ENCODE assay signal across 1 cellular context in the genomic region with DNA sequence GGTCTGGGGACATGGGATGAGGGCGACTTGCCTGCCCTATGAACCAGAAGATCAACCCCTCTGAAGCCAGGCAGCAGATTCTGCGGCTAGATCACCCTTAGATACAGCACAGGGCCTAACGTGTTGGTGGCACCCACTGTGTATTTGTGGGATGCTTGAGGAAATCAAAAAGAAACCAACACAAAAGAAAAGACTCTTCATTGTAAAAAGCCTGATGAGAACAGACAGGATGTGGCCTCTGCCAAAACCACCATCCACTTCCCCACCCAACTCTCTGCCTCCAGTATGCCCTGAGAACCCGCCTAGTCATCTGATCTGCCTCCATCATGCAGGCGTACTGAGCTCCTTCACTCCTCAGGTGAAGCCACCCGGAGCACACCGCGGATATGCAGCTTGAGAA.
TF ChIP-seq lines count a peak whose summit lies in the region.

No MANE protein-coding gene starts in this region.

TF ChIP-seq in GM23338, 12 proteins besides CTCF, POLR2A, EP300 and RAD21 (continued from another document):
- TF ChIP-seq, protein P1, sequence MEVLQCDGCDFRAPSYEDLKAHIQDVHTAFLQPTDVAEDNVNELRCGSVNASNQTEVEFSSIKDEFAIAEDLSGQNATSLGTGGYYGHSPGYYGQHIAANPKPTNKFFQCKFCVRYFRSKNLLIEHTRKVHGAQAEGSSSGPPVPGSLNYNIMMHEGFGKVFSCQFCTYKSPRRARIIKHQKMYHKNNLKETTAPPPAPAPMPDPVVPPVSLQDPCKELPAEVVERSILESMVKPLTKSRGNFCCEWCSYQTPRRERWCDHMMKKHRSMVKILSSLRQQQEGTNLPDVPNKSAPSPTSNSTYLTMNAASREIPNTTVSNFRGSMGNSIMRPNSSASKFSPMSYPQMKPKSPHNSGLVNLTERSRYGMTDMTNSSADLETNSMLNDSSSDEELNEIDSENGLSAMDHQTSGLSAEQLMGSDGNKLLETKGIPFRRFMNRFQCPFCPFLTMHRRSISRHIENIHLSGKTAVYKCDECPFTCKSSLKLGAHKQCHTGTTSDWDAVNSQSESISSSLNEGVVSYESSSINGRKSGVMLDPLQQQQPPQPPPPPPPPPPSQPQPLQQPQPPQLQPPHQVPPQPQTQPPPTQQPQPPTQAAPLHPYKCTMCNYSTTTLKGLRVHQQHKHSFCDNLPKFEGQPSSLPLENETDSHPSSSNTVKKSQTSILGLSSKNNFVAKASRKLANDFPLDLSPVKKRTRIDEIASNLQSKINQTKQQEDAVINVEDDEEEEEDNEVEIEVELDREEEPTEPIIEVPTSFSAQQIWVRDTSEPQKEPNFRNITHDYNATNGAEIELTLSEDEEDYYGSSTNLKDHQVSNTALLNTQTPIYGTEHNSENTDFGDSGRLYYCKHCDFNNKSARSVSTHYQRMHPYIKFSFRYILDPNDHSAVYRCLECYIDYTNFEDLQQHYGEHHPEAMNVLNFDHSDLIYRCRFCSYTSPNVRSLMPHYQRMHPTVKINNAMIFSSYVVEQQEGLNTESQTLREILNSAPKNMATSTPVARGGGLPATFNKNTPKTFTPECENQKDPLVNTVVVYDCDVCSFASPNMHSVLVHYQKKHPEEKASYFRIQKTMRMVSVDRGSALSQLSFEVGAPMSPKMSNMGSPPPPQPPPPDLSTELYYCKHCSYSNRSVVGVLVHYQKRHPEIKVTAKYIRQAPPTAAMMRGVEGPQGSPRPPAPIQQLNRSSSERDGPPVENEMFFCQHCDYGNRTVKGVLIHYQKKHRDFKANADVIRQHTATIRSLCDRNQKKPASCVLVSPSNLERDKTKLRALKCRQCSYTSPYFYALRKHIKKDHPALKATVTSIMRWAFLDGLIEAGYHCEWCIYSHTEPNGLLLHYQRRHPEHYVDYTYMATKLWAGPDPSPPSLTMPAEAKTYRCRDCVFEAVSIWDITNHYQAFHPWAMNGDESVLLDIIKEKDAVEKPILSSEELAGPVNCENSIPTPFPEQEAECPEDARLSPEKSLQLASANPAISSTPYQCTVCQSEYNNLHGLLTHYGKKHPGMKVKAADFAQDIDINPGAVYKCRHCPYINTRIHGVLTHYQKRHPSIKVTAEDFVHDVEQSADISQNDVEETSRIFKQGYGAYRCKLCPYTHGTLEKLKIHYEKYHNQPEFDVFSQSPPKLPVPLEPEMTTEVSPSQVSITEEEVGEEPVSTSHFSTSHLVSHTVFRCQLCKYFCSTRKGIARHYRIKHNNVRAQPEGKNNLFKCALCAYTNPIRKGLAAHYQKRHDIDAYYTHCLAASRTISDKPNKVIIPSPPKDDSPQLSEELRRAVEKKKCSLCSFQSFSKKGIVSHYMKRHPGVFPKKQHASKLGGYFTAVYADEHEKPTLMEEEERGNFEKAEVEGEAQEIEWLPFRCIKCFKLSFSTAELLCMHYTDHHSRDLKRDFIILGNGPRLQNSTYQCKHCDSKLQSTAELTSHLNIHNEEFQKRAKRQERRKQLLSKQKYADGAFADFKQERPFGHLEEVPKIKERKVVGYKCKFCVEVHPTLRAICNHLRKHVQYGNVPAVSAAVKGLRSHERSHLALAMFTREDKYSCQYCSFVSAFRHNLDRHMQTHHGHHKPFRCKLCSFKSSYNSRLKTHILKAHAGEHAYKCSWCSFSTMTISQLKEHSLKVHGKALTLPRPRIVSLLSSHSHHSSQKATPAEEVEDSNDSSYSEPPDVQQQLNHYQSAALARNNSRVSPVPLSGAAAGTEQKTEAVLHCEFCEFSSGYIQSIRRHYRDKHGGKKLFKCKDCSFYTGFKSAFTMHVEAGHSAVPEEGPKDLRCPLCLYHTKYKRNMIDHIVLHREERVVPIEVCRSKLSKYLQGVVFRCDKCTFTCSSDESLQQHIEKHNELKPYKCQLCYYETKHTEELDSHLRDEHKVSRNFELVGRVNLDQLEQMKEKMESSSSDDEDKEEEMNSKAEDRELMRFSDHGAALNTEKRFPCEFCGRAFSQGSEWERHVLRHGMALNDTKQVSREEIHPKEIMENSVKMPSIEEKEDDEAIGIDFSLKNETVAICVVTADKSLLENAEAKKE (CRISPR knock-in tag; IDR thresholded peaks at IDR 0.05): no peak
- TF ChIP-seq ZNF331 (CRISPR knock-in tag; IDR thresholded peaks at IDR 0.05; ENCODE audit: low read depth): no peak
